11 cellular contexts compared by ENCODE assay signal in genomic region chr2:156147594-156148330, GRCh38.
A peak's percentile ranks its signal among the peaks of the same experiment; 100 is the strongest.
DNase-seq lines count a peak whose midpoint lies in the region; ATAC-seq and TF ChIP-seq lines count a peak whose summit lies in the region.
"Had no signal": no experiment of that assay in that cellular context is flagged by ENCODE, and none has a peak within 500 bp of the region (broad histone marks: within the 10 kb centered on the region; RNA-seq: fewer than 3 reads in every experiment).

No MANE protein-coding gene starts in this region.

- no peaks in the 10 kb centered on the region for H3K9me3 Mint-ChIP-seq in activated T-cell treated with anti-CD3 and anti-CD28 coated beads, Interleukin-2, amount 50 U/mL, for 4 hours

- ATAC-seq in GM18873 (IDR thresholded peaks at IDR 0.05; ENCODE audit: low FRiP score, unreplicated experiment) (peak; percentile 58), HG03521 (IDR thresholded peaks at IDR 0.05; ENCODE audit: unreplicated experiment) (peak; percentile 78)
- no peak for ATAC-seq in activated T-cell treated with anti-CD3 and anti-CD28 coated beads, Interleukin-2, amount 50 U/mL, for 4 hours

- no peak overlapping the region for H3K27ac ChIP-seq in HEK293 (ENCODE audit: extremely low read depth, low read depth, low read length)
- H3K27ac ChIP-seq: PC-9, VCaP had no signal

- H3K4me3 Mint-ChIP-seq in activated T-cell treated with anti-CD3 and anti-CD28 coated beads, Interleukin-2, amount 50 U/mL, for 4 hours: no peak overlapping the region

- peak; percentile 7 for DNase-seq in iris pigment epithelial cell (ENCODE audit: low read depth)
- DNase-seq in activated gamma-delta T cell (lab: John Stamatoyannopoulos, UW): no peak
- no peak for DNase-seq in HUDEP-2 (lab: John Stamatoyannopoulos, UW; ENCODE audit: unreplicated experiment in 76 of 76)
- DNase-seq in mesenteric fat pad (ENCODE audit: low spot score): no peak
- no peak for DNase-seq in activated T-cell treated with anti-CD3 and anti-CD28 coated beads, Interleukin-2, amount 50 U/mL, for 4 hours
- DNase-seq: PC-9; stimulated activated CD4-positive, alpha-beta T cell treated with anti-CD3 and anti-CD28 coated beads, Interleukin-12 subunit alpha, Interleukin-12 subunit beta, amount 100 ng/mL, for 4 hours had no signal

- CTCF ChIA-PET in HEK293 (lab: Yijun Ruan, JAX): interaction anchor here (0.5 kb wide), 1 partner anchor 772 kb away, joined by 3 read pairs; no protein-coding TSS in a partner anchor

- no peak for TF ChIP-seq CTCF in HEK293 (tag by site-specific recombination; IDR thresholded peaks at IDR 0.05)

- no peaks in the 10 kb centered on the region for H3K4me1 ChIP-seq in HEK293 (ENCODE audit: control insufficient read depth, insufficient read depth, low read length)

- POLR2A ChIA-PET in HEK293 (lab: Yijun Ruan, JAX): no interaction called here

- no peak overlapping the region for H3K4me3 ChIP-seq in HEK293 (ENCODE audit: low read depth, low read length)
- H3K4me3 ChIP-seq: PC-9 had no signal

- no peaks in the 10 kb centered on the region for H3K9me3 ChIP-seq in HEK293 (ENCODE audit: control insufficient read depth, insufficient read depth, low read depth, low read length)

- peaks cover 8% of the 10 kb centered on the region for H3K27me3 Mint-ChIP-seq in activated T-cell treated with anti-CD3 and anti-CD28 coated beads, Interleukin-2, amount 50 U/mL, for 4 hours (ENCODE audit: low read depth)

- no peaks in the 10 kb centered on the region for H3K36me3 Mint-ChIP-seq in activated T-cell treated with anti-CD3 and anti-CD28 coated beads, Interleukin-2, amount 50 U/mL, for 4 hours (ENCODE audit: insufficient read depth)

- H3K4me1 Mint-ChIP-seq in activated T-cell treated with anti-CD3 and anti-CD28 coated beads, Interleukin-2, amount 50 U/mL, for 4 hours (ENCODE audit: low read depth): no peaks in the 10 kb centered on the region

- H3K36me3 ChIP-seq in HEK293 (ENCODE audit: control insufficient read depth in 2 of 2, insufficient read depth in 1 of 2, low read length in 2 of 2): no peaks in the 10 kb centered on the region

TF ChIP-seq in HEK293, 187 proteins besides CTCF, POLR2A, EP300 and RAD21:
- TF ChIP-seq WT1 (tag by site-specific recombination; IDR thresholded peaks at IDR 0.05): peak; percentile 69; the same call in 1 of the 2 replicates
- 0 out of 2 replicates have a peak, but pooled peaks have one; percentile 7 for TF ChIP-seq ATF2 (tag by site-specific recombination; IDR thresholded peaks at IDR 0.05; ENCODE audit: low read depth)
- no peak for TF ChIP-seq ZNF747 (tag by site-specific recombination; IDR thresholded peaks at IDR 0.05)

Comparison
In these comparisons a context has a peak if more than half of its experiments do, and no peak if none do; other contexts are left out.
1. ATAC-seq: peak in GM18873 (single experiment) and HG03521 (single experiment); none in activated T-cell treated with anti-CD3 and anti-CD28 coated beads, Interleukin-2, amount 50 U/mL, for 4 hours (0 of 2).